Comparison of ENCODE assay signal across 1 cellular context in the genomic region with DNA sequence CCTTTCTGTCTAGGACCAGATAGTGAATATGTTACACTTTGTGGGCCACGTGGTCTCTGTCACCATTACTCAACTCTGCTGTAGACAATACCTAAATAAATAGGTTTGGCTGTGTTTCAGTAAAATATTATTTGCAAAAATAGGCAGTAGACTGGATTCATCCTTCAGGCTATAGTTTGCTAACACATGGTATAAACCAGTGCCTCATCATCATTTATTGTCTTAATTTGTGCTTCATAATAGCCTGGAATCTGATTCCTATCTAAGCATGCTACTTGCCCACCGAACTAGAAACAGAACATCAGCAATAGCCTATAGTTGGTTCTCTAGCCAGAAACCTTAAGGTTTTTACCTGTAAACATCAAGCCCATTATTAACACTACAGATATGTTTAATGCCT.
TF ChIP-seq lines count a peak whose summit lies in the region.

No MANE protein-coding gene starts in this region.

TF ChIP-seq in SK-N-SH, 30 proteins besides CTCF, POLR2A, EP300 and RAD21 (continued from another document):
- TF ChIP-seq USF2 (IDR thresholded peaks at IDR 0.05; ENCODE audit: borderline replicate concordance, low read depth, low read length) (no peak), GABPA (IDR thresholded peaks at IDR 0.05; ENCODE audit: low read depth) (no peak)
